ENCODE assay signal across 9 cellular contexts in the genomic region with DNA sequence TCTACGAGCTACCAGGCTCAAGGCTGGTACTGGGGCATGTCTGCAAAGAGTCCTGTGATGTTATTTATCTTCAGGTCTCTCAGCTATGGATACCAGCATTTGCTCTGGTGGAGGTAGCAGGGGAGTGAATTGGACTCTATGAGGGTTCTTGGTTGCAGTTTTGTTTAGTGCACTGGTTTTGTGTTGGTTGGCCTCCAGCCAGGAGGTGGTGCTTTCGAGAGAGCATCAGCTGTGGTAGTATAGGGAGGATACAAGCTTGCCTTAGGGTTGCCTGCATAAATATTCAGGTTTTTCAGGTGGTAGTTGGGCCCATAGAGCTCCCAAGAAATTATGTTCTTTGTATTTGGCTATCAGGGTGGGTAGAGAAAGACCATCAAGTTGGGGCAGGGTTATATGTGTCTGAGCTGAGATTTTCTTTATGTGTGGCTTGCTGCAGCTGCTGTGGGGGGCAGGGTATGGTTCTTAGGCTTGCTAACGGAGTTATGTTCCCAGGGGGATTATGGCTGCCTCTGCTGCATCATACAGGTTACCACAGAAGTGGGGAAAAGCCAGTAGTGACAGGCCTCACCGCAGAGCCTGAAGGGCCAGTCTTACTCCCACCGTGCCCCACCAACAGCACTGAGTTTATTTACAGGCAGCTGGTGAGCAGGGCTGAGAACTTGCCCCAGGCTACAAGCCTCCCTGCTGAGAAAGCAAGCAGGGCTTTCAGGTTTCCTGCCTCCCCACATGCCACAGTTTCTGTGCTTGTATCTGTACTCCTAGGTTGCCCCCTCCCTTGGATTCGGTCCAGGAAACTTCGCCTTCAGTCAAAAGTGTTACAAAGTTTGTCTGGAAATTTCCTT. TPM values are rescaled to one million over a fixed set of nuclear protein-coding genes. Genes with fewer than 3 reads are reported as not detected.
DNase-seq lines count a peak whose midpoint lies in the region; ATAC-seq, FAIRE-seq and TF ChIP-seq lines count a peak whose summit lies in the region.
"Had no signal": no experiment of that assay in that cellular context is flagged by ENCODE, and none has a peak within 500 bp of the region (broad histone marks: within the 10 kb centered on the region; RNA-seq: fewer than 3 reads in every experiment).

No MANE protein-coding gene starts in this region.

- ATAC-seq in GM19452 (IDR thresholded peaks at IDR 0.05; ENCODE audit: unreplicated experiment), result peak; percentile 74
- ATAC-seq in HG03025 (IDR thresholded peaks at IDR 0.05; ENCODE audit: low FRiP score, unreplicated experiment), result peak; percentile 69
- no peak for ATAC-seq in HG03280 (IDR thresholded peaks at IDR 0.05; ENCODE audit: unreplicated experiment)

- H3K4me3 ChIP-seq in transverse colon, result no peak overlapping the region
- H3K4me3 ChIP-seq in small intestine (ENCODE audit: low read depth in 1 of 2, low read length in 2 of 2), result no peak overlapping the region

- H3K9me3 ChIP-seq in transverse colon (peaks cover 0 to 5% of the 10 kb centered on the region in 2 donors), small intestine (ENCODE audit: control insufficient read depth, low read depth) (no peaks in the 10 kb centered on the region)

- FAIRE-seq in small intestine (lab: Jason Lieb, UNC), result no peak
- FAIRE-seq: H54 had no signal

- no peak for TF ChIP-seq EP300 in transverse colon (IDR thresholded peaks at IDR 0.05; ENCODE audit: low read depth)

- H3K4me1 ChIP-seq in transverse colon (no peaks in the 10 kb centered on the region), small intestine (ENCODE audit: control insufficient read depth in 2 of 2, insufficient read depth in 1 of 2, low read depth in 1 of 2, low read length in 1 of 2) (no peaks in the 10 kb centered on the region)

- 17 to 67% methylated on average over 1 to 7 of the region's 7 CpGs for WGBS in transverse colon (ENCODE audit: low coverage in 1 of 2), 2 donors
- 73 to 79% (median 78%) methylated on average over 7 of the region's 7 CpGs for WGBS in small intestine, 3 donors

- DNase-seq in RPMI8226 (peak; percentile 65), renal cortical epithelial cell (ENCODE audit: low read depth) (peak; percentile 48), transverse colon (no peak), small intestine (no peak)

- intact Hi-C loops in transverse colon (cut with DNase I; ENCODE audit: low total_unique reads), result no loop called here

- H3K27ac ChIP-seq in transverse colon (no peak overlapping the region), small intestine (ENCODE audit: low read depth in 1 of 2, low read length in 1 of 2) (no peak overlapping the region)

- TF ChIP-seq POLR2A in transverse colon (IDR thresholded peaks at IDR 0.05), result no peak

- H3K27me3 ChIP-seq in transverse colon (no peaks in the 10 kb centered on the region), small intestine (ENCODE audit: control insufficient read depth in 2 of 2, insufficient read depth in 2 of 2, low read length in 2 of 2) (no peaks in the 10 kb centered on the region)

- in situ Hi-C loops in transverse colon (cut with MboI; ENCODE audit: low pct_ligation_motif_present in 1 of 4, low pct_unique_long_range_greater_than_20kb in 1 of 4, low sequenced_read_pairs in 3 of 4), result loop anchor here in 2 of 4 donors (25.0 kb wide), 2 partner anchors 1570 to 1844 kb away; partner anchors contain the start of gene RGMB (in 1 of the 2)

- H3K36me3 ChIP-seq in transverse colon (no peaks in the 10 kb centered on the region), small intestine (ENCODE audit: control insufficient read depth in 2 of 2, insufficient read depth in 2 of 2, low read length in 2 of 2) (no peaks in the 10 kb centered on the region)

- TF ChIP-seq CTCF in transverse colon (IDR thresholded peaks at IDR 0.05), result no peak

RNA-seq across cellular contexts. Expression of gene RIOK2, which starts 9.8 kb away (rescaled TPM):
- total RNA-seq in renal cortical epithelial cell (17.9 and 38.7 TPM in 2 replicates), transverse colon (100 to 1,000 TPM in 1 of 4 donors, 10 to 100 TPM in 3; 19.3 to 119 (median 23.4) TPM)
- polyA plus RNA-seq in small intestine, result 10 to 100 TPM in 1 of 3 donors, 1 to 10 TPM in 2; 6.9 to 19.2 (median 7.7) TPM

RNA-seq across cellular contexts. Expression of gene LIX1, which starts 50.4 kb away (rescaled TPM):
- total RNA-seq in renal cortical epithelial cell (0.17 and 1.2 TPM in 2 replicates), transverse colon (under 1 TPM in 2 of 4 donors, not detected in 2; 0.16 to 0.41 TPM)
- polyA plus RNA-seq in small intestine, result under 1 TPM in 1 of 3 donors, not detected in 2; 0.85 TPM
- polyA plus RNA-seq: adipose tissue had no signal

Comparison
In these comparisons a context has a peak if more than half of its experiments do, and no peak if none do; other contexts are left out.
1. DNase-seq: peak in RPMI8226 (single experiment) and renal cortical epithelial cell (single experiment); none in transverse colon (single experiment) and small intestine (single experiment).